22 cellular contexts compared by ENCODE assay signal in genomic region chr5:135194573-135195266, GRCh38.
DNase-seq lines count a peak whose midpoint lies in the region; TF ChIP-seq lines count a peak whose summit lies in the region.
"Had no signal": no experiment of that assay in that cellular context is flagged by ENCODE, and none has a peak within 500 bp of the region (broad histone marks: within the 10 kb centered on the region; RNA-seq: fewer than 3 reads in every experiment).

No MANE protein-coding gene starts in this region.

- H3K4me1 ChIP-seq in adipocyte (ENCODE audit: control insufficient read depth, insufficient read depth, low read length), result peaks cover 23% of the 10 kb centered on the region

- no peaks in the 10 kb centered on the region for H3K36me3 Mint-ChIP-seq in activated T-cell treated with anti-CD3 and anti-CD28 coated beads, Interleukin-2, amount 50 U/mL, for 24 hours (ENCODE audit: low read depth)
- H3K36me3 Mint-ChIP-seq: brain; CD4-positive, CD25-positive, alpha-beta regulatory T cell; naive B cell had no signal

- H3K9me3 Mint-ChIP-seq in activated T-cell treated with anti-CD3 and anti-CD28 coated beads, Interleukin-2, amount 50 U/mL, for 24 hours, result no peaks in the 10 kb centered on the region

- H3K27me3 Mint-ChIP-seq in activated T-cell treated with anti-CD3 and anti-CD28 coated beads, Interleukin-2, amount 50 U/mL, for 24 hours, result peaks cover 62% of the 10 kb centered on the region

- no peak overlapping the region for H3K27ac Mint-ChIP-seq in activated T-cell treated with anti-CD3 and anti-CD28 coated beads, Interleukin-2, amount 50 U/mL, for 24 hours
- H3K27ac Mint-ChIP-seq: CD4-positive, CD25-positive, alpha-beta regulatory T cell had no signal

- no peak overlapping the region for H3K27ac ChIP-seq in caudate nucleus (ENCODE audit: low read depth, low read length)
- H3K27ac ChIP-seq: dorsolateral prefrontal cortex, upper lobe of left lung had no signal

- peaks cover 8% of the 10 kb centered on the region for H3K4me1 Mint-ChIP-seq in activated T-cell treated with anti-CD3 and anti-CD28 coated beads, Interleukin-2, amount 50 U/mL, for 24 hours (ENCODE audit: low read depth)
- H3K4me1 Mint-ChIP-seq: CD4-positive, CD25-positive, alpha-beta regulatory T cell had no signal

- DNase-seq in activated T-cell treated with anti-CD3 and anti-CD28 coated beads, Interleukin-2, amount 50 U/mL, for 48 hours, result peak; percentile 9
- no peak for DNase-seq in activated T-cell treated with anti-CD3 and anti-CD28 coated beads, Interleukin-2, amount 50 U/mL, for 24 hours
- DNase-seq in adipocyte (ENCODE audit: low read depth) (peak; percentile 70), fibroblast of the aortic adventitia (ENCODE audit: low read depth) (peak; percentile 96), stromal cell of bone marrow (ENCODE audit: low read depth) (peak; percentile 74), HK-2 (ENCODE audit: unreplicated experiment) (no peak), caudate nucleus (lab: John Stamatoyannopoulos, UW) (no peak)
- no peak for DNase-seq in stimulated activated CD4-positive, alpha-beta T cell treated with anti-CD3 and anti-CD28 coated beads, Interleukin-12 subunit alpha, Interleukin-12 subunit beta, amount 100 ng/mL, for 4 hours
- DNase-seq: 8988T; activated CD4-positive, alpha-beta T cell treated with anti-CD3 and anti-CD28 coated beads for 1 hour; activated CD8-positive, alpha-beta memory T cell treated with anti-CD3 and anti-CD28 coated beads, Interleukin-2, amount 50 U/mL, for 48 hours; activated naive CD4-positive, alpha-beta T cell treated with Interleukin-2 at 50 U/mL for 16 hours; CD4-positive, CD25-positive, alpha-beta regulatory T cell; DMS79; dorsolateral prefrontal cortex; Karpas-422; naive B cell; NCI-H345; stimulated activated naive CD4-positive, alpha-beta T cell treated with Interleukin-2 at 50 U/mL for 16 hours; T-helper 2 cell; upper lobe of left lung had no signal

- no peak overlapping the region for H3K4me3 Mint-ChIP-seq in activated T-cell treated with anti-CD3 and anti-CD28 coated beads, Interleukin-2, amount 50 U/mL, for 24 hours
- H3K4me3 Mint-ChIP-seq: CD4-positive, CD25-positive, alpha-beta regulatory T cell; naive B cell had no signal

- H3K9me3 ChIP-seq in adipocyte (ENCODE audit: control insufficient read depth, low read length), result no peaks in the 10 kb centered on the region
- H3K9me3 ChIP-seq: upper lobe of left lung had no signal

- H3K4me3 ChIP-seq in adipocyte (ENCODE audit: low read length) (peak overlapping the region; percentile 5), fibroblast of the aortic adventitia (ENCODE audit: low read depth, low read length) (no peak overlapping the region)
- H3K4me3 ChIP-seq: dorsolateral prefrontal cortex, upper lobe of left lung had no signal

- peaks cover 3% of the 10 kb centered on the region for H3K27me3 ChIP-seq in adipocyte (replicated peaks; ENCODE audit: control insufficient read depth, insufficient read depth, low read length)

- no peak for TF ChIP-seq CTCF in fibroblast of the aortic adventitia (IDR thresholded peaks at IDR 0.05; ENCODE audit: insufficient read depth, low read length)

- no peak overlapping the region for H3K9ac ChIP-seq in adipocyte (ENCODE audit: low read length)

- no peaks in the 10 kb centered on the region for H3K36me3 ChIP-seq in adipocyte (ENCODE audit: control insufficient read depth, insufficient read depth, low read length, severe bottlenecking)
- H3K36me3 ChIP-seq: upper lobe of left lung had no signal

Comparison
In these comparisons a context has a peak if more than half of its experiments do, and no peak if none do; other contexts are left out.
1. DNase-seq: peak in activated T-cell treated with anti-CD3 and anti-CD28 coated beads, Interleukin-2, amount 50 U/mL, for 48 hours (2 of 2), adipocyte (single experiment), fibroblast of the aortic adventitia (single experiment) and stromal cell of bone marrow (single experiment); none in activated T-cell treated with anti-CD3 and anti-CD28 coated beads, Interleukin-2, amount 50 U/mL, for 24 hours (single experiment), HK-2 (single experiment), caudate nucleus (0 of 61) and stimulated activated CD4-positive, alpha-beta T cell treated with anti-CD3 and anti-CD28 coated beads, Interleukin-12 subunit alpha, Interleukin-12 subunit beta, amount 100 ng/mL, for 4 hours (single experiment).